ENCODE assay signal across 1 cellular context in the genomic region with DNA sequence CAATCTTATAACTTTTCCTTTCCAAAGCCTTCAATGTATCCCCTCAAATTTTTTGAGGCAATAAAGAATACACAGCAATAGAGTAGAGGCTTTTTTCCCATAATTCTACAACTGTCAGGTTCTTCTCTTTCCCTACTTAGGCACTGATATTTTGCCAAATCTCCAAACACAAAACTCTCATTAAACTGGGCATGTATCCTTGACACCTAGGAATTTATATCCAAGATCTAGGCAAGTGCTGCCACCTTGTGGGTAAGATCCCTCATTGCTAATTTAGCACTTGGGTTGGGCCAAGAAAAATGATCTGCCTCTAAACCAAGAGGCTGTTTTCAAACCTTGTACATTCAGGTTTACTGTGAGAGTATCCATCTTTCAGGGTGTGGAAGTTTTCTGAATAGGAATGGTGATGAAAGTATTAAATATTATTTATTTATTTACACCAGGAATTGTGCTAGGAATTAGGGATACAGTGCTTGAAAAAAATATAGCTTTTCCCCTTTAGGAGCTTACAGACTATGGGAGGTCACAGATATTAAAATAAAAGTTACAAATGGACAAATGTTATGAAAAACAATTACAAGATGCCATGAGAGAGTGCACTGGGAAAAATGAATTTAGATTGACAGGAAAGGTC.
TF ChIP-seq lines count a peak whose summit lies in the region.

No MANE protein-coding gene starts in this region.

TF ChIP-seq in HCT116, 20 proteins besides CTCF, POLR2A, EP300 and RAD21 (continued from another document):
- TF ChIP-seq MAX (IDR thresholded peaks at IDR 0.05) (no peak), CEBPB (IDR thresholded peaks at IDR 0.05; ENCODE audit: low read depth) (no peak), EZH2phosphoT487 (IDR thresholded peaks at IDR 0.05; ENCODE audit: borderline replicate concordance) (no peak)
